13 cellular contexts compared by ENCODE assay signal in the genomic region with DNA sequence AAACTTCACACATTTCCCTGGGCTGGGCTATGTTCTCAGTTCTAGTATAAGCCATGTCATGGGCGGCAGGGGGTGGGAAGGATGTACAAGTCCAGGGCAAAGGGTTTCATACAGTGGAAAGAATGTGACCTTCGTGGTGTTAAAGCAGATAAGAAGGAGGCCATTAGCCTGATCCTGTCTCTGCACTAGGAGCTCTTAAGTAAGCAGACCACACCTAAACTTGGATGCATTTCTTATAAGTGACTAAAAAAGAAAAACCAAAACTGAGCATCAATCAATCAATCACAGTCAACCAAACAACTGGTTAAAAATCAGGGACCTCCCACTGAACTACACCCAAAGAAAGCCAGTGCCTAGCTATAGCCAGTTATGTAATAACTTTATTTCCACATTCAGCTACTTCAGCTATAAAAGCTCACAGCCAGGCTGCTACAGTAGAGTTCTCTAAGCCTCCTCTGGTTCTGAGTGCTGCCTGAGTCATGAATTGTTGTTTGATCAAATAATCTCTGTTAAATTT. TPM values are rescaled to one million over a fixed set of nuclear protein-coding genes. Genes with fewer than 3 reads are reported as not detected.
DNase-seq lines count a peak whose midpoint lies in the region; ATAC-seq and TF ChIP-seq lines count a peak whose summit lies in the region.
"Had no signal": no experiment of that assay in that cellular context is flagged by ENCODE, and none has a peak within 500 bp of the region (broad histone marks: within the 10 kb centered on the region; RNA-seq: fewer than 3 reads in every experiment).

No MANE protein-coding gene starts in this region.

- no peaks in the 10 kb centered on the region for H3K9me3 ChIP-seq in upper lobe of right lung

- intact Hi-C loops in left cardiac atrium (cut with DNase I) = no loop called here
- intact Hi-C loops in Right ventricle myocardium inferior (cut with DNase I) = no loop called here
- intact Hi-C loops in upper lobe of right lung (cut with DNase I) = no loop called here

- H3K4me3 ChIP-seq in fibroblast of villous mesenchyme (ENCODE audit: low read depth, low read length) = no peak overlapping the region
- no peak overlapping the region for H3K4me3 ChIP-seq in upper lobe of right lung

- ATAC-seq in left cardiac atrium (peak; percentile 19 to 79), Right ventricle myocardium inferior (no peak), upper lobe of right lung (peak; percentile 70), GM21367 (IDR thresholded peaks at IDR 0.05; ENCODE audit: unreplicated experiment) (no peak), GM18868 (IDR thresholded peaks at IDR 0.05; ENCODE audit: unreplicated experiment) (no peak)

- no peaks in the 10 kb centered on the region for H3K36me3 ChIP-seq in upper lobe of right lung

- no peaks in the 10 kb centered on the region for H3K27me3 ChIP-seq in upper lobe of right lung

- DNase-seq in left cardiac atrium (peak; percentile 50), Right ventricle myocardium inferior (ENCODE audit: missing footprints) (no peak), amniotic epithelial cell (ENCODE audit: low read depth) (peak; percentile 86), fibroblast of villous mesenchyme (ENCODE audit: low read depth) (peak; percentile 72), upper lobe of right lung (no peak), T-helper 9 cell (no peak)
- DNase-seq: activated CD8-positive, alpha-beta memory T cell treated with anti-CD3 and anti-CD28 coated beads, Interleukin-2, amount 50 U/mL, for 48 hours; activated naive CD4-positive, alpha-beta T cell treated with anti-CD3 and anti-CD28 coated beads, Interleukin-2, amount 10 ng/mL, durations not matched to agents 7 days and 5 days; central memory CD4-positive, alpha-beta T cell; glutamatergic neuron; kidney had no signal

- TF ChIP-seq CTCF in fibroblast of villous mesenchyme (IDR thresholded peaks at IDR 0.05; ENCODE audit: insufficient read depth, low read depth, low read length) (no peak), upper lobe of right lung (IDR thresholded peaks at IDR 0.05) (no peak)

- no peaks in the 10 kb centered on the region for H3K4me1 ChIP-seq in upper lobe of right lung

- H3K27ac ChIP-seq in upper lobe of right lung = peak overlapping the region; percentile 2

RNA-seq across cellular contexts. Expression of gene RIOK3, which starts 46.8 kb away (rescaled TPM):
- total RNA-seq in left cardiac atrium (10 to 100 TPM; 42.4 to 49.1 TPM), Right ventricle myocardium inferior (49.3 TPM), fibroblast of villous mesenchyme (63.5 and 71.2 TPM in 2 replicates), upper lobe of right lung (63.7 TPM)

Comparison
In these comparisons a context has a peak if more than half of its experiments do, and no peak if none do; other contexts are left out.
1. ATAC-seq: peak in left cardiac atrium (2 of 2) and upper lobe of right lung (single experiment); none in Right ventricle myocardium inferior (single experiment), GM21367 (single experiment) and GM18868 (single experiment).
2. DNase-seq: peak in left cardiac atrium (single experiment), amniotic epithelial cell (single experiment) and fibroblast of villous mesenchyme (single experiment); none in Right ventricle myocardium inferior (single experiment), upper lobe of right lung (single experiment) and T-helper 9 cell (single experiment).